1 cellular context compared by ENCODE assay signal in genomic region chr3:22122567-22122966, GRCh38.
TF ChIP-seq lines count a peak whose summit lies in the region.

No MANE protein-coding gene starts in this region.

TF ChIP-seq in HepG2, 621 proteins besides CTCF, POLR2A, EP300 and RAD21 (continued from another document):
- TF ChIP-seq, protein P1, sequence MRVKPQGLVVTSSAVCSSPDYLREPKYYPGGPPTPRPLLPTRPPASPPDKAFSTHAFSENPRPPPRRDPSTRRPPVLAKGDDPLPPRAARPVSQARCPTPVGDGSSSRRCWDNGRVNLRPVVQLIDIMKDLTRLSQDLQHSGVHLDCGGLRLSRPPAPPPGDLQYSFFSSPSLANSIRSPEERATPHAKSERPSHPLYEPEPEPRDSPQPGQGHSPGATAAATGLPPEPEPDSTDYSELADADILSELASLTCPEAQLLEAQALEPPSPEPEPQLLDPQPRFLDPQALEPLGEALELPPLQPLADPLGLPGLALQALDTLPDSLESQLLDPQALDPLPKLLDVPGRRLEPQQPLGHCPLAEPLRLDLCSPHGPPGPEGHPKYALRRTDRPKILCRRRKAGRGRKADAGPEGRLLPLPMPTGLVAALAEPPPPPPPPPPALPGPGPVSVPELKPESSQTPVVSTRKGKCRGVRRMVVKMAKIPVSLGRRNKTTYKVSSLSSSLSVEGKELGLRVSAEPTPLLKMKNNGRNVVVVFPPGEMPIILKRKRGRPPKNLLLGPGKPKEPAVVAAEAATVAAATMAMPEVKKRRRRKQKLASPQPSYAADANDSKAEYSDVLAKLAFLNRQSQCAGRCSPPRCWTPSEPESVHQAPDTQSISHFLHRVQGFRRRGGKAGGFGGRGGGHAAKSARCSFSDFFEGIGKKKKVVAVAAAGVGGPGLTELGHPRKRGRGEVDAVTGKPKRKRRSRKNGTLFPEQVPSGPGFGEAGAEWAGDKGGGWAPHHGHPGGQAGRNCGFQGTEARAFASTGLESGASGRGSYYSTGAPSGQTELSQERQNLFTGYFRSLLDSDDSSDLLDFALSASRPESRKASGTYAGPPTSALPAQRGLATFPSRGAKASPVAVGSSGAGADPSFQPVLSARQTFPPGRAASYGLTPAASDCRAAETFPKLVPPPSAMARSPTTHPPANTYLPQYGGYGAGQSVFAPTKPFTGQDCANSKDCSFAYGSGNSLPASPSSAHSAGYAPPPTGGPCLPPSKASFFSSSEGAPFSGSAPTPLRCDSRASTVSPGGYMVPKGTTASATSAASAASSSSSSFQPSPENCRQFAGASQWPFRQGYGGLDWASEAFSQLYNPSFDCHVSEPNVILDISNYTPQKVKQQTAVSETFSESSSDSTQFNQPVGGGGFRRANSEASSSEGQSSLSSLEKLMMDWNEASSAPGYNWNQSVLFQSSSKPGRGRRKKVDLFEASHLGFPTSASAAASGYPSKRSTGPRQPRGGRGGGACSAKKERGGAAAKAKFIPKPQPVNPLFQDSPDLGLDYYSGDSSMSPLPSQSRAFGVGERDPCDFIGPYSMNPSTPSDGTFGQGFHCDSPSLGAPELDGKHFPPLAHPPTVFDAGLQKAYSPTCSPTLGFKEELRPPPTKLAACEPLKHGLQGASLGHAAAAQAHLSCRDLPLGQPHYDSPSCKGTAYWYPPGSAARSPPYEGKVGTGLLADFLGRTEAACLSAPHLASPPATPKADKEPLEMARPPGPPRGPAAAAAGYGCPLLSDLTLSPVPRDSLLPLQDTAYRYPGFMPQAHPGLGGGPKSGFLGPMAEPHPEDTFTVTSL (CRISPR knock-in tag; IDR thresholded peaks at IDR 0.05; ENCODE audit: borderline replicate concordance) = no peak
- TF ChIP-seq ZNF34 (CRISPR knock-in tag; IDR thresholded peaks at IDR 0.05; ENCODE audit: borderline replicate concordance) (no peak), FOXO4 (CRISPR knock-in tag; conservative IDR thresholded peaks at IDR 0.05) (no peak), GPN1 (CRISPR knock-in tag; IDR thresholded peaks at IDR 0.05; ENCODE audit: borderline replicate concordance) (no peak), KAT8 (CRISPR knock-in tag; IDR thresholded peaks at IDR 0.05) (no peak), FOXJ3 (CRISPR knock-in tag; IDR thresholded peaks at IDR 0.05; ENCODE audit: borderline replicate concordance) (no peak), FIP1L1 (IDR thresholded peaks at IDR 0.05; ENCODE audit: borderline replicate concordance, insufficient read depth, low read depth, low read length) (no peak)
TF ChIP-seq in HepG2: peak in this region for 0.
